Comparison of ENCODE assay signal across 15 cellular contexts in the genomic region with DNA sequence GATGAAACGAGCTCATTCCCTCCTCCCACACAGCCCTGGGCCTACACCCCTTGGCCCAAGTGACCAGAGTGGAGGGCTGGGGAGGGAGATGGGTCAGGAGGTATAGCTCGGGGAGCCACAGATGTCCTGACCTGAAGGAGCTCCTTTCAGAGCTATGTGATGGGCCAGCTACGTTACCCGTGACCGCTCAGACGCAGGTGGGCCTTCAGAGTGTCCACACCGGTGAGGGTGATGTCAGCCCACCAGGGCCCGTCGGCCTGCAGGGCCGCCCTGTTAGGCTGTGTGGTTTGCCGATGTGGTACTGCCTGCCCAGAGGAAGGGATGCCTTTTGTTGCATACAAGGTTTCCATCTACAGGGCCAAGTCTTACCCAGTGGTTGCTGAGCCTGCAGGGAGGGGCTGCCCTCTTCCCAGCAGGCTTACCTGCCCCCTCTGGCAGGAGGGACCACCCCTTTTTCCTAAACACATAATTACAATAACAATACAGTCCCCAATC. TPM values are rescaled to one million over a fixed set of nuclear protein-coding genes. Genes with fewer than 3 reads are reported as not detected.
DNase-seq lines count a peak whose midpoint lies in the region; ATAC-seq and TF ChIP-seq lines count a peak whose summit lies in the region.
"Had no signal": no experiment of that assay in that cellular context is flagged by ENCODE, and none has a peak within 500 bp of the region (broad histone marks: within the 10 kb centered on the region; RNA-seq: fewer than 3 reads in every experiment).

No MANE protein-coding gene starts in this region.

- H3K27me3 Mint-ChIP-seq in T-helper 17 cell = no peaks in the 10 kb centered on the region

- H3K36me3 Mint-ChIP-seq in T-helper 17 cell (ENCODE audit: low read depth) = no peaks in the 10 kb centered on the region

- H3K4me1 Mint-ChIP-seq in T-helper 17 cell = peaks cover 28% of the 10 kb centered on the region

- no peaks in the 10 kb centered on the region for H3K79me2 ChIP-seq in Karpas-422 (ENCODE audit: low read length)

- no peaks in the 10 kb centered on the region for H3K9me3 ChIP-seq in T-helper 17 cell (ENCODE audit: control insufficient read depth, low read length, poor library complexity, severe bottlenecking)
- H3K9me3 ChIP-seq in lower lobe of right lung = no peaks in the 10 kb centered on the region
- no peaks in the 10 kb centered on the region for H3K9me3 ChIP-seq in sigmoid colon
- no peaks in the 10 kb centered on the region for H3K9me3 ChIP-seq in Karpas-422 (ENCODE audit: low read length)

- no peaks in the 10 kb centered on the region for H4K20me1 ChIP-seq in Karpas-422 (ENCODE audit: insufficient read depth, low read depth, low read length)

- H2AFZ ChIP-seq in Karpas-422 (ENCODE audit: low read length) = no peak overlapping the region

- H3K27ac ChIP-seq in lower lobe of right lung (no peak overlapping the region), sigmoid colon (no peak overlapping the region), foreskin keratinocyte (no peak overlapping the region), Karpas-422 (ENCODE audit: low read length) (no peak overlapping the region)
- H3K27ac ChIP-seq: C4-2B, HL-60 had no signal

- H3K4me3 Mint-ChIP-seq in T-helper 17 cell = no peak overlapping the region

- H3K4me3 ChIP-seq in H7 (ENCODE audit: insufficient read depth, low read depth, low read length) (no peak overlapping the region), lower lobe of right lung (no peak overlapping the region), sigmoid colon (no peak overlapping the region), Karpas-422 (ENCODE audit: low read length) (no peak overlapping the region)
- H3K4me3 ChIP-seq: GM12878 had no signal

- no peak for TF ChIP-seq CTCF in lower lobe of right lung (IDR thresholded peaks at IDR 0.05)
- TF ChIP-seq CTCF in sigmoid colon (IDR thresholded peaks at IDR 0.05) = no peak
- TF ChIP-seq CTCF in foreskin keratinocyte (conservative IDR thresholded peaks at IDR 0.05) = no peak

- intact Hi-C loops in lower lobe of right lung (cut with DNase I) = no loop called here
- intact Hi-C loops in sigmoid colon (cut with DNase I) = no loop called here

- DNase-seq in H7 = peak; percentile 73
- no peak for DNase-seq in T-helper 17 cell
- DNase-seq in lower lobe of right lung = peak; percentile 23
- peak; percentile 50 for DNase-seq in sigmoid colon
- no peak for DNase-seq in foreskin keratinocyte
- no peak for DNase-seq in activated CD4-positive, CD25-positive, alpha-beta regulatory T cell (lab: John Stamatoyannopoulos, UW)
- DNase-seq in Karpas-422 = no peak
- DNase-seq: DMS 273 treated with DMSO at 0.1 percent for 48 hours, GDM1, NCI-H187 treated with DMSO at 0.1 percent for 48 hours, NCI-H69, PC-3 had no signal

- H3K4me2 ChIP-seq in Karpas-422 (ENCODE audit: low read depth, low read length, poor library complexity, severe bottlenecking) = no peak overlapping the region

- H3K4me1 ChIP-seq in lower lobe of right lung (peaks cover 22% of the 10 kb centered on the region), sigmoid colon (peaks cover 0 to 31% (median 23%) of the 10 kb centered on the region in 4 donors), foreskin keratinocyte (no peaks in the 10 kb centered on the region), Karpas-422 (ENCODE audit: low read length) (no peaks in the 10 kb centered on the region)

- WGBS in sigmoid colon, 2 donors = 93 to 95% methylated on average over 11 of the region's 11 CpGs

- H3K27ac Mint-ChIP-seq in T-helper 17 cell = peak overlapping the region; percentile 75

- ATAC-seq in T-helper 17 cell (no peak), lower lobe of right lung (no peak), foreskin keratinocyte (no peak)
- ATAC-seq: PC-3 had no signal

- H3K9me2 ChIP-seq in Karpas-422 (replicated peaks; ENCODE audit: insufficient read depth, low read length) = no peaks in the 10 kb centered on the region

- H3K9ac ChIP-seq in Karpas-422 (ENCODE audit: low read length) = no peak overlapping the region

- H3K27me3 ChIP-seq in H7 (ENCODE audit: control insufficient read depth, insufficient read depth, low read length) = no peaks in the 10 kb centered on the region
- no peaks in the 10 kb centered on the region for H3K27me3 ChIP-seq in lower lobe of right lung (ENCODE audit: low read depth)
- H3K27me3 ChIP-seq in sigmoid colon = no peaks in the 10 kb centered on the region
- H3K27me3 ChIP-seq in foreskin keratinocyte = no peaks in the 10 kb centered on the region
- no peaks in the 10 kb centered on the region for H3K27me3 ChIP-seq in Karpas-422 (ENCODE audit: low read length)

- TF ChIP-seq EP300 in sigmoid colon (IDR thresholded peaks at IDR 0.05) = no peak

- H3K36me3 ChIP-seq in H7 (replicated peaks; ENCODE audit: control insufficient read depth, insufficient read depth, low read length) (no peaks in the 10 kb centered on the region), lower lobe of right lung (no peaks in the 10 kb centered on the region), sigmoid colon (no peaks in the 10 kb centered on the region), Karpas-422 (ENCODE audit: insufficient read depth, low read length) (no peaks in the 10 kb centered on the region)

- no peak for TF ChIP-seq POLR2A in sigmoid colon (IDR thresholded peaks at IDR 0.05)

RNA-seq across cellular contexts. Expression of a gene that starts 41.8 kb away (rescaled TPM):
- 3.5 and 4.1 TPM in 2 replicates for total RNA-seq in H7 (2014; rRNA removed; shearing (Covaris generic))
- total RNA-seq in T-helper 17 cell (100 to 1,000 TPM; 114 to 153 TPM), lower lobe of right lung (74.9 TPM), sigmoid colon (100 to 1,000 TPM in 1 of 4 donors, 10 to 100 TPM in 3; 38.9 to 208 (median 67.3) TPM), foreskin keratinocyte (35.6 and 38.5 TPM in 2 replicates)
- polyA plus RNA-seq in sigmoid colon (10 to 100 TPM; 30.0 to 66.2 (median 55.0) TPM), foreskin keratinocyte (13.6 and 16.9 TPM in 2 replicates)
- total RNA-seq in Karpas-422 (2014; rRNA removed; shearing (Covaris generic); ENCODE audit: low replicate concordance) = 0.30 and 0.61 TPM in 2 replicates

Comparison
In these comparisons a context has a peak if more than half of its experiments do, and no peak if none do; other contexts are left out.
1. DNase-seq: peak in H7 (single experiment), lower lobe of right lung (single experiment) and sigmoid colon (single experiment); none in T-helper 17 cell (0 of 3), foreskin keratinocyte (0 of 2), activated CD4-positive, CD25-positive, alpha-beta regulatory T cell (0 of 4) and Karpas-422 (single experiment).